19 cellular contexts compared by ENCODE assay signal in genomic region chr5:76479973-76480667, GRCh38.
DNase-seq lines count a peak whose midpoint lies in the region; ATAC-seq, FAIRE-seq and TF ChIP-seq lines count a peak whose summit lies in the region.
"Had no signal": no experiment of that assay in that cellular context is flagged by ENCODE, and none has a peak within 500 bp of the region (broad histone marks: within the 10 kb centered on the region; RNA-seq: fewer than 3 reads in every experiment).

No MANE protein-coding gene starts in this region.

- intact Hi-C loops in activated CD8-positive, alpha-beta T cell treated with anti-CD3 and anti-CD28 coated beads for 36 hours (cut with micrococcal nuclease), result no loop called here

- TF ChIP-seq CTCF in activated CD8-positive, alpha-beta T cell treated with anti-CD3 and anti-CD28 coated beads for 36 hours (IDR thresholded peaks at IDR 0.05), result no peak
- TF ChIP-seq CTCF in liver (IDR thresholded peaks at IDR 0.05; ENCODE audit: low read depth, low read length, missing input control) (no peak), tibial nerve (IDR thresholded peaks at IDR 0.05) (no peak)

- 63% methylated on average over 4 of the region's 4 CpGs for WGBS in liver
- WGBS in tibial nerve, 2 donors, result 55 to 59% methylated on average over 4 of the region's 4 CpGs

- no peaks in the 10 kb centered on the region for H3K9me3 ChIP-seq in liver (ENCODE audit: control insufficient read depth in 4 of 4, low read length in 3 of 4)
- no peaks in the 10 kb centered on the region for H3K9me3 ChIP-seq in tibial nerve
- H3K9me3 ChIP-seq: vagina had no signal

- H3K27ac Mint-ChIP-seq in activated T-cell treated with anti-CD3 and anti-CD28 coated beads, Interleukin-2, amount 50 U/mL, for 72 hours, result peak overlapping the region; percentile 33
- H3K27ac Mint-ChIP-seq in activated CD8-positive, alpha-beta T cell treated with anti-CD3 and anti-CD28 coated beads for 36 hours, result peak overlapping the region; percentile 13

- DNase-seq in activated T-cell treated with anti-CD3 and anti-CD28 coated beads, Interleukin-2, amount 50 U/mL, for 72 hours, result no peak
- DNase-seq in activated T-cell treated with anti-CD3 and anti-CD28 coated beads for 4 hours (no peak), tibial nerve (ENCODE audit: low spot score in 2 of 2) (no peak), GM19239 (ENCODE audit: insufficient read length, low spot score) (no peak)
- DNase-seq in activated CD8-positive, alpha-beta T cell treated with anti-CD3 and anti-CD28 coated beads for 36 hours, result no peak
- DNase-seq in activated effector memory CD4-positive, alpha-beta T cell treated with anti-CD3 and anti-CD28 coated beads, Interleukin-2, amount 50 U/mL, for 16 hours, result no peak
- DNase-seq: activated CD4-positive, alpha-beta T cell treated with anti-CD3 and anti-CD28 coated beads for 1 hour; H9; NCI-H1694 treated with DMSO at 0.1 percent for 48 hours; NCI-H526; stimulated activated CD4-positive, alpha-beta T cell treated with anti-CD3 and anti-CD28 coated beads, Interleukin-2, amount 100 ng/mL, for 24 hours had no signal

- H3K27me3 Mint-ChIP-seq in activated T-cell treated with anti-CD3 and anti-CD28 coated beads, Interleukin-2, amount 50 U/mL, for 72 hours (ENCODE audit: low read depth), result no peaks in the 10 kb centered on the region
- H3K27me3 Mint-ChIP-seq in activated CD8-positive, alpha-beta T cell treated with anti-CD3 and anti-CD28 coated beads for 36 hours, result no peaks in the 10 kb centered on the region

- no peaks in the 10 kb centered on the region for H3K27me3 ChIP-seq in liver (ENCODE audit: control insufficient read depth in 4 of 4, insufficient read depth in 4 of 4, low read length in 3 of 4)
- no peaks in the 10 kb centered on the region for H3K27me3 ChIP-seq in tibial nerve
- H3K27me3 ChIP-seq: vagina had no signal

- peaks cover 27% of the 10 kb centered on the region for H3K4me1 Mint-ChIP-seq in activated T-cell treated with anti-CD3 and anti-CD28 coated beads, Interleukin-2, amount 50 U/mL, for 72 hours (ENCODE audit: low read depth)
- H3K4me1 Mint-ChIP-seq in activated CD8-positive, alpha-beta T cell treated with anti-CD3 and anti-CD28 coated beads for 36 hours (ENCODE audit: low read depth), result peaks cover 33% of the 10 kb centered on the region

- CTCF ChIA-PET in activated CD8-positive, alpha-beta T cell treated with anti-CD3 and anti-CD28 coated beads for 36 hours (lab: Charles Lee), result interaction anchor here (1.1 kb wide), 1 partner anchor 10 kb away, joined by 4 read pairs; no protein-coding TSS in a partner anchor

- POLR2A ChIA-PET in activated CD8-positive, alpha-beta T cell treated with anti-CD3 and anti-CD28 coated beads for 36 hours (lab: Charles Lee), result no interaction called here

- H3K36me3 ChIP-seq in liver (ENCODE audit: control insufficient read depth in 4 of 4, insufficient read depth in 3 of 4, low read depth in 1 of 4, low read length in 3 of 4) (no peaks in the 10 kb centered on the region), tibial nerve (no peaks in the 10 kb centered on the region)
- H3K36me3 ChIP-seq: vagina had no signal

- peak in 1 of 2 donors; percentile 3 for TF ChIP-seq RAD21 in liver (IDR thresholded peaks at IDR 0.05)

- H3K4me1 ChIP-seq in liver (ENCODE audit: control insufficient read depth in 4 of 4, insufficient read depth in 4 of 4, low read length in 3 of 4), result peaks cover 4 to 46% (median 32%) of the 10 kb centered on the region in 4 donors
- H3K4me1 ChIP-seq in tibial nerve, result peaks cover 0 to 16% (median 4%) of the 10 kb centered on the region in 4 donors
- H3K4me1 ChIP-seq: vagina had no signal

- no peak for FAIRE-seq in GM19239 (lab: Jason Lieb, UNC)
- FAIRE-seq: A204.1, D721Med, islet of Langerhans had no signal

- peaks cover 0 to 1% of the 10 kb centered on the region in 2 donors for H3K36me3 Mint-ChIP-seq in activated T-cell treated with anti-CD3 and anti-CD28 coated beads, Interleukin-2, amount 50 U/mL, for 72 hours (ENCODE audit: insufficient read depth in 2 of 2)
- no peaks in the 10 kb centered on the region for H3K36me3 Mint-ChIP-seq in activated CD8-positive, alpha-beta T cell treated with anti-CD3 and anti-CD28 coated beads for 36 hours (ENCODE audit: low read depth)

- ATAC-seq in activated T-cell treated with anti-CD3 and anti-CD28 coated beads, Interleukin-2, amount 50 U/mL, for 72 hours (replicated peaks in 1 of 2), result no peak
- ATAC-seq in activated CD8-positive, alpha-beta T cell treated with anti-CD3 and anti-CD28 coated beads for 36 hours, result no peak
- no peak for ATAC-seq in GM21367 (IDR thresholded peaks at IDR 0.05; ENCODE audit: unreplicated experiment)
- ATAC-seq: Panc1 had no signal

- H3K4me3 ChIP-seq in liver (ENCODE audit: low read depth in 1 of 3, low read length in 3 of 3) (no peak overlapping the region), tibial nerve (no peak overlapping the region)
- H3K4me3 ChIP-seq: vagina had no signal

- H3K9ac ChIP-seq in liver (ENCODE audit: low read depth in 1 of 2, low read length in 2 of 2), result no peak overlapping the region
- H3K9ac ChIP-seq: KMS-11 had no signal

- no peaks in the 10 kb centered on the region for H3K9me3 Mint-ChIP-seq in activated T-cell treated with anti-CD3 and anti-CD28 coated beads, Interleukin-2, amount 50 U/mL, for 72 hours
- no peaks in the 10 kb centered on the region for H3K9me3 Mint-ChIP-seq in activated CD8-positive, alpha-beta T cell treated with anti-CD3 and anti-CD28 coated beads for 36 hours
- H3K9me3 Mint-ChIP-seq: H9 had no signal

- TF ChIP-seq EP300 in tibial nerve (IDR thresholded peaks at IDR 0.05), result peak in 1 of 2 donors; percentile 45

- H3K27ac ChIP-seq in liver (ENCODE audit: low read depth in 1 of 2, low read length in 2 of 2) (no peak overlapping the region), tibial nerve (peak overlapping the region in 3 of 4 donors; percentile 17 to 76 (median 76))
- H3K27ac ChIP-seq: KMS-11, vagina had no signal

- TF ChIP-seq POLR2A in tibial nerve (IDR thresholded peaks at IDR 0.05), result no peak

- no peak overlapping the region for H3K4me3 Mint-ChIP-seq in activated T-cell treated with anti-CD3 and anti-CD28 coated beads, Interleukin-2, amount 50 U/mL, for 72 hours
- no peak overlapping the region for H3K4me3 Mint-ChIP-seq in activated CD8-positive, alpha-beta T cell treated with anti-CD3 and anti-CD28 coated beads for 36 hours
- H3K4me3 Mint-ChIP-seq: H9 had no signal

TF ChIP-seq in liver, 16 proteins besides CTCF, POLR2A, EP300 and RAD21:
- TF ChIP-seq SP1 (IDR thresholded peaks at IDR 0.05) (no peak), RXRA (IDR thresholded peaks at IDR 0.05) (no peak), HNF4A (conservative IDR thresholded peaks at IDR 0.05) (peak; percentile 37 to 48), FOXA2 (IDR thresholded peaks at IDR 0.05) (no peak), NR2F2 (IDR thresholded peaks at IDR 0.05) (no peak)
- TF ChIP-seq, protein P1, sequence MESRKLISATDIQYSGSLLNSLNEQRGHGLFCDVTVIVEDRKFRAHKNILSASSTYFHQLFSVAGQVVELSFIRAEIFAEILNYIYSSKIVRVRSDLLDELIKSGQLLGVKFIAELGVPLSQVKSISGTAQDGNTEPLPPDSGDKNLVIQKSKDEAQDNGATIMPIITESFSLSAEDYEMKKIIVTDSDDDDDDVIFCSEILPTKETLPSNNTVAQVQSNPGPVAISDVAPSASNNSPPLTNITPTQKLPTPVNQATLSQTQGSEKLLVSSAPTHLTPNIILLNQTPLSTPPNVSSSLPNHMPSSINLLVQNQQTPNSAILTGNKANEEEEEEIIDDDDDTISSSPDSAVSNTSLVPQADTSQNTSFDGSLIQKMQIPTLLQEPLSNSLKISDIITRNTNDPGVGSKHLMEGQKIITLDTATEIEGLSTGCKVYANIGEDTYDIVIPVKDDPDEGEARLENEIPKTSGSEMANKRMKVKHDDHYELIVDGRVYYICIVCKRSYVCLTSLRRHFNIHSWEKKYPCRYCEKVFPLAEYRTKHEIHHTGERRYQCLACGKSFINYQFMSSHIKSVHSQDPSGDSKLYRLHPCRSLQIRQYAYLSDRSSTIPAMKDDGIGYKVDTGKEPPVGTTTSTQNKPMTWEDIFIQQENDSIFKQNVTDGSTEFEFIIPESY (IDR thresholded peaks at IDR 0.05), result no peak
- TF ChIP-seq, protein P2, sequence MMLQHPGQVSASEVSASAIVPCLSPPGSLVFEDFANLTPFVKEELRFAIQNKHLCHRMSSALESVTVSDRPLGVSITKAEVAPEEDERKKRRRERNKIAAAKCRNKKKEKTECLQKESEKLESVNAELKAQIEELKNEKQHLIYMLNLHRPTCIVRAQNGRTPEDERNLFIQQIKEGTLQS (IDR thresholded peaks at IDR 0.05), result no peak

Comparison
In these comparisons a context has a peak if more than half of its experiments do, and no peak if none do; other contexts are left out.
1. H3K27ac ChIP-seq: peak in tibial nerve (3 of 4); none in liver (0 of 2).